8 cellular contexts compared by ENCODE assay signal in the genomic region with DNA sequence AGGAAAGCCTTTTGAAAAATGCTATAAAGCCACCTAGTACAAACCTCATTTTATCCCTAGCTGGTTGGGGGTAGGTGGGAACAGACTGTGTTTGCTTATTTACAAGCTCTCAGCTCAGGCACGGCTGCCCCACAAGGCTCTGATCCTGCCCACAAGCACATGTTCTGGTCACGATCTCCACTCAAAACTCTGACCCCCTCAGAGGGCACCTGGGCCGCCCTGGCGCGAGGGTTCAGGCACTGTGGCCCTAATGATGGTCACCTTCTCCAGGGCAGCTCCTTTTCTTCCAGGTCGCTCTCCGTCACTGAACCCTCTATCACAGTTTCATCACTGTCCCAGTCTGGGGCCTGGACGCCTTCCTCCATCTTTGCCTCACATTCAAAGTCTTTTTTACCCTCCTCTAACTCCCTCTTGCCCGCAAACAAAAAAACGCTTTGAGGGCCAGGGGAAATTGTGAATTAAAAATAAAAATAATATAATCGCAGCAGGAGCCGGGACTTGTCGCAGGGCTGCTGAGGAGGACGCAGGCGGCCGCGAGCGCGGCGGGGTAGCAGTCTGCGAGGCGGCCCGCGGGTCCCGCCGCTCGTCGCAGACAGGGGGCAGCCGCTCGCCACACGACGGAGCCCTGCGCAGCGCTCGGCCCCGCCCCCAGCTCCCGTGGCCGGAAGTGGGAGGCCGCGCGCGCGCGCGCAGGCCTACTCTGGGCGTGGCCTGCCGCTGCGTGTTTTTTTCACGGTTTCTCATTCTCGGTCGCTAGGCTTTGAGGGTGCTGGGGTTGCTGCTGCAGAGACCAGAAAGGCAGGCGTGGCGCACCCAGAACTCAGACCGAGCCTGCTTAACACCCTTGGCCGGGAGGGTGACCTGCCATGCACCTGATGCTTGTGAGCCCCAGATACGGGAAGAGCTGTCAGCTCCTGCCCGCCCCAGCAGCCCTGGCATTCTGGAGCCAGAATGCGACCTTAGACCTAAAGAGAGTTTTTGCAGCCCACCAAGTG. TPM values are rescaled to one million over a fixed set of nuclear protein-coding genes. Genes with fewer than 3 reads are reported as not detected.
DNase-seq lines count a peak whose midpoint lies in the region; ATAC-seq and TF ChIP-seq lines count a peak whose summit lies in the region.

ANKRD31 (minus strand) TSS at position 557 of the 995 bp plus-strand sequence; CDS start at position 365, 192 bp downstream.

- DNase-seq in GM06990 (ENCODE audit: extremely low read depth, insufficient read length) (peak; percentile 90), HCT116 (ENCODE audit: low read depth, low spot score) (peak; percentile 22), MM.1S (peak; percentile 90), SK-N-DZ (ENCODE audit: low spot score) (peak; percentile 79), glutamatergic neuron (peak; percentile 88), osteocyte (ENCODE audit: extremely low spot score, unreplicated experiment) (peak; percentile 94), thoracic aorta (ENCODE audit: low spot score) (peak; percentile 13)

- H2AFZ ChIP-seq in HCT116 (ENCODE audit: low read depth, low read length, poor library complexity, severe bottlenecking) (peak within 1 kb of the TSS; percentile 1), MM.1S (ENCODE audit: low read length) (peak within 1 kb of the TSS; percentile 94)

- TSS peak; percentile 92 for BruUV-seq in HCT116 (replicated peaks; lab: Mats Ljungman, UMichigan)

- CTCF ChIA-PET in HCT116 (lab: Charles Lee), result interaction anchor here (0.6 to 1.8 kb wide), 7 partner anchors 10 to 481 kb away, joined by 3 to 6 read pairs (median 4); partner anchors contain the start of genes HMGCR and POC5

- H3K4me3 Mint-ChIP-seq in activated naive CD4-positive, alpha-beta T cell treated with anti-CD3 and anti-CD28 coated beads, Interleukin-2, amount 50 U/mL, for 24 hours, result peak within 1 kb of the TSS; percentile 94
- H3K4me3 Mint-ChIP-seq in glutamatergic neuron (ENCODE audit: unreplicated experiment) (peak within 1 kb of the TSS; percentile 92), osteocyte (ENCODE audit: unreplicated experiment) (peak within 1 kb of the TSS; percentile 89)

- H3F3A ChIP-seq in MM.1S (ENCODE audit: insufficient read depth, low read length), result no peaks in the 10 kb centered on the region

- peak within 1 kb of the TSS; percentile 34 for H3K27ac ChIP-seq in HCT116 (ENCODE audit: low read depth, low read length)
- H3K27ac ChIP-seq in MM.1S (ENCODE audit: low read length), result peak within 1 kb of the TSS; percentile 41; the same call in 1 of the 2 replicates
- peak within 1 kb of the TSS; percentile 51 to 76 for H3K27ac ChIP-seq in thoracic aorta

- TF ChIP-seq CTCF in GM06990 (IDR thresholded peaks at IDR 0.05; ENCODE audit: insufficient read depth, low read length, poor library complexity, severe bottlenecking) (peak; percentile 35), HCT116 (IDR thresholded peaks at IDR 0.05 in 2 of 3, conservative IDR thresholded peaks at IDR 0.05 in 1 of 3; ENCODE audit: borderline replicate concordance in 1 of 3, insufficient read depth in 1 of 3, low read depth in 2 of 3, low read length in 2 of 3) (peak in 2 of 3 experiments; percentile 45 to 49; a peak in 3 of 6 replicates), MM.1S (IDR thresholded peaks at IDR 0.05; ENCODE audit: low read length) (peak; percentile 66), glutamatergic neuron (IDR thresholded peaks at IDR 0.05; ENCODE audit: partially characterized antibody, unreplicated experiment) (peak; percentile 80), osteocyte (IDR thresholded peaks at IDR 0.05) (peak; percentile 99), thoracic aorta (IDR thresholded peaks at IDR 0.05) (peak; percentile 67)

- no peak for TF ChIP-seq POLR2A in HCT116 (IDR thresholded peaks at IDR 0.05; ENCODE audit: borderline replicate concordance, extremely low read depth, insufficient read depth, insufficient read length)

- H3K36me3 ChIP-seq in GM06990 (ENCODE audit: control insufficient read depth, insufficient read depth, low read length) (no peaks in the 10 kb centered on the region), HCT116 (ENCODE audit: control insufficient read depth in 1 of 2, insufficient read depth in 2 of 2, low read length in 2 of 2) (no peaks in the 10 kb centered on the region), MM.1S (replicated peaks; ENCODE audit: insufficient read depth, low read length) (no peaks in the 10 kb centered on the region), thoracic aorta (no peaks in the 10 kb centered on the region)

- H3K79me2 ChIP-seq in HCT116 (ENCODE audit: insufficient read depth, low read length), result no peaks in the 10 kb centered on the region
- no peaks in the 10 kb centered on the region for H3K79me2 ChIP-seq in MM.1S (ENCODE audit: low read length)

- RAD21 ChIA-PET in HCT116 (lab: Charles Lee; ENCODE audit: low non-redundant PET in 1 of 2, low total read pairs in 2 of 2, uncharacterized antibody in 2 of 2, unreplicated experiment in 2 of 2), result no interaction called here

- H3K9me2 ChIP-seq in HCT116 (ENCODE audit: insufficient read depth) (no peaks in the 10 kb centered on the region), MM.1S (replicated peaks; ENCODE audit: insufficient read depth, low read length) (no peaks in the 10 kb centered on the region)

- peak; percentile 49 for TF ChIP-seq RAD21 in HCT116 (IDR thresholded peaks at IDR 0.05; ENCODE audit: low read depth)

- H3K4me2 ChIP-seq in HCT116 (ENCODE audit: low read length) (peak within 1 kb of the TSS; percentile 80), MM.1S (ENCODE audit: low read depth, low read length) (peak within 1 kb of the TSS; percentile 87)

- H3K9ac ChIP-seq in HCT116 (ENCODE audit: low read length), result peak within 1 kb of the TSS; percentile 67
- H3K9ac ChIP-seq in MM.1S (ENCODE audit: low read length), result peak within 1 kb of the TSS; percentile 71

- peaks cover 19% of the 10 kb centered on the region for H3K4me1 Mint-ChIP-seq in activated naive CD4-positive, alpha-beta T cell treated with anti-CD3 and anti-CD28 coated beads, Interleukin-2, amount 50 U/mL, for 24 hours
- H3K4me1 Mint-ChIP-seq in glutamatergic neuron (ENCODE audit: low read depth, unreplicated experiment) (no peaks in the 10 kb centered on the region), osteocyte (ENCODE audit: unreplicated experiment) (peaks cover 9% of the 10 kb centered on the region)

- intact Hi-C loops in HCT116 (cut with micrococcal nuclease), result loop anchor here (5.0 kb wide), 1 partner anchor 101 kb away; the partner anchor contains the start of gene HMGCR

- no peaks in the 10 kb centered on the region for H4K20me1 ChIP-seq in HCT116 (ENCODE audit: insufficient read depth)
- H4K20me1 ChIP-seq in MM.1S (ENCODE audit: insufficient read depth, low read length), result no peaks in the 10 kb centered on the region

- no peaks in the 10 kb centered on the region for H3K9me3 Mint-ChIP-seq in activated naive CD4-positive, alpha-beta T cell treated with anti-CD3 and anti-CD28 coated beads, Interleukin-2, amount 50 U/mL, for 24 hours
- peaks cover 2% of the 10 kb centered on the region for H3K9me3 Mint-ChIP-seq in glutamatergic neuron (ENCODE audit: unreplicated experiment)
- no peaks in the 10 kb centered on the region for H3K9me3 Mint-ChIP-seq in osteocyte (ENCODE audit: unreplicated experiment)

- H3K27me3 ChIP-seq in GM06990 (replicated peaks; ENCODE audit: control insufficient read depth, insufficient read depth, low read length) (no peaks in the 10 kb centered on the region), HCT116 (ENCODE audit: insufficient read depth, low read length) (no peaks in the 10 kb centered on the region), MM.1S (replicated peaks; ENCODE audit: insufficient read depth, low read length) (no peaks in the 10 kb centered on the region), thoracic aorta (replicated peaks; ENCODE audit: insufficient read depth) (no peaks in the 10 kb centered on the region)

- peak within 1 kb of the TSS; percentile 88 for H3K4me3 ChIP-seq in GM06990 (replicated peaks; ENCODE audit: low read depth, low read length)
- H3K4me3 ChIP-seq in HCT116 (replicated peaks in 1 of 2; ENCODE audit: low read depth in 1 of 2, low read length in 2 of 2), result peak within 1 kb of the TSS; percentile 49 to 58
- peak within 1 kb of the TSS; percentile 83 for H3K4me3 ChIP-seq in MM.1S (ENCODE audit: low read length)
- peak within 1 kb of the TSS; percentile 78 for H3K4me3 ChIP-seq in thoracic aorta

- POLR2A ChIA-PET in HCT116 (lab: Charles Lee), result interaction anchor here (0.8 kb wide), 1 partner anchor 100 kb away, joined by 5 read pairs; the partner anchor contains the start of gene HMGCR

- H3K27ac Mint-ChIP-seq in activated naive CD4-positive, alpha-beta T cell treated with anti-CD3 and anti-CD28 coated beads, Interleukin-2, amount 50 U/mL, for 24 hours, result peak within 1 kb of the TSS; percentile 98
- H3K27ac Mint-ChIP-seq in glutamatergic neuron (ENCODE audit: unreplicated experiment) (peak within 1 kb of the TSS; percentile 69), osteocyte (ENCODE audit: unreplicated experiment) (peak within 1 kb of the TSS; percentile 68)

- no peaks in the 10 kb centered on the region for H3K36me3 Mint-ChIP-seq in activated naive CD4-positive, alpha-beta T cell treated with anti-CD3 and anti-CD28 coated beads, Interleukin-2, amount 50 U/mL, for 24 hours
- no peaks in the 10 kb centered on the region for H3K36me3 Mint-ChIP-seq in glutamatergic neuron (ENCODE audit: unreplicated experiment)
- H3K36me3 Mint-ChIP-seq in osteocyte (ENCODE audit: unreplicated experiment), result no peaks in the 10 kb centered on the region

- H3K9me3 ChIP-seq in HCT116 (ENCODE audit: control insufficient read depth in 1 of 2, insufficient read depth in 1 of 2, low read depth in 1 of 2, low read length in 2 of 2) (no peaks in the 10 kb centered on the region), MM.1S (replicated peaks; ENCODE audit: insufficient read depth, low read length) (no peaks in the 10 kb centered on the region), thoracic aorta (no peaks in the 10 kb centered on the region)

- H3K27me3 Mint-ChIP-seq in activated naive CD4-positive, alpha-beta T cell treated with anti-CD3 and anti-CD28 coated beads, Interleukin-2, amount 50 U/mL, for 24 hours, result no peaks in the 10 kb centered on the region
- H3K27me3 Mint-ChIP-seq in glutamatergic neuron (ENCODE audit: unreplicated experiment) (no peaks in the 10 kb centered on the region), osteocyte (ENCODE audit: unreplicated experiment) (no peaks in the 10 kb centered on the region)

- peaks cover 7 to 32% of the 10 kb centered on the region in 2 experiments; a peak in 3 of 4 replicates for H3K4me1 ChIP-seq in HCT116 (ENCODE audit: control insufficient read depth in 1 of 2, insufficient read depth in 2 of 2, low read length in 2 of 2)
- 0 out of 2 replicates have a peak, but pooled peaks cover 4% of the 10 kb centered on the region for H3K4me1 ChIP-seq in MM.1S (ENCODE audit: low read length)
- H3K4me1 ChIP-seq in thoracic aorta (ENCODE audit: control insufficient read depth in 1 of 2, low read depth in 2 of 2), result peaks cover 0 to 5% of the 10 kb centered on the region in 2 donors

- peak; percentile 89 for ATAC-seq in HCT116
- ATAC-seq in thoracic aorta (ENCODE audit: insufficient number of reproducible peaks, low FRiP score, low read depth), result peak; percentile 87

RNA-seq across cellular contexts. Expression of gene ANKRD31, which starts in this region (rescaled TPM):
- total RNA-seq in HCT116 (2021; ENCODE audit: unreplicated experiment) (0.30 TPM), glutamatergic neuron (ENCODE audit: unreplicated experiment) (0.42 TPM), osteocyte (0.13 and 0.18 TPM in 2 replicates), thoracic aorta (under 1 TPM in 1 of 2 donors, not detected in 1; 0.14 TPM)
- polyA plus RNA-seq in HCT116 (2012), result 0.05 and 0.07 TPM in 2 replicates
- 0.32 and 0.54 TPM in 2 replicates for polyA plus RNA-seq in SK-N-DZ (2014; cell fraction: cytosol; rRNA removed)
- polyA plus RNA-seq in SK-N-DZ (2014; cell fraction: nucleus; rRNA removed), result 0.32 and 0.44 TPM in 2 replicates

Comparison
In these comparisons a context has a peak if more than half of its experiments do, and no peak if none do; other contexts are left out.
1. Peak in every context shown above with its lines: DNase-seq, ATAC-seq, H3K4me3 ChIP-seq and H3K27ac ChIP-seq.
2. Peak in DNase-seq, ATAC-seq, H3K4me3 ChIP-seq, H3K27ac ChIP-seq, H3K9ac ChIP-seq and H3K4me2 ChIP-seq in HCT116; RNA of the gene not detected or under 1 TPM.
3. Peak in DNase-seq in glutamatergic neuron; RNA of the gene not detected or under 1 TPM.
4. Peak in DNase-seq in osteocyte; RNA of the gene not detected or under 1 TPM.
5. Peak in DNase-seq, ATAC-seq, H3K4me3 ChIP-seq and H3K27ac ChIP-seq in thoracic aorta; RNA of the gene not detected or under 1 TPM.
6. DNase-seq: peak in every context shown above with its lines; median percentile 94 in osteocyte; 90 in GM06990; 90 in MM.1S; 88 in glutamatergic neuron; 79 in SK-N-DZ; 22 in HCT116; 13 in thoracic aorta.
7. CTCF ChIP-seq: peak in every context shown above with its lines; median percentile 99 in osteocyte; 80 in glutamatergic neuron; 67 in thoracic aorta; 66 in MM.1S; 47 in HCT116; 35 in GM06990.